ENCODE assay signal across 26 cellular contexts in genomic region chr18:67608171-67608570, GRCh38.
"Had no signal": no experiment of that assay in that cellular context is flagged by ENCODE, and none has a peak within 500 bp of the region (broad histone marks: within the 10 kb centered on the region; RNA-seq: fewer than 3 reads in every experiment).

No MANE protein-coding gene starts in this region.

- H3K36me3 ChIP-seq: esophagus squamous epithelium, gastroesophageal sphincter, heart right ventricle, left lung, neural progenitor cell, ovary, sigmoid colon, spleen, tibial artery had no signal

- DNase-seq: cortex of kidney; effector memory CD8-positive, alpha-beta T cell; erythroblast; esophagus squamous epithelium; foreskin keratinocyte; heart right ventricle; hippocampal formation; left cardiac atrium; left lung; mesendoderm; midbrain; naive thymus-derived CD4-positive, alpha-beta T cell; ovary; posterior cingulate gyrus; psoas muscle; right cardiac atrium; sigmoid colon; spleen; stimulated activated CD4-positive, alpha-beta T cell treated with anti-CD3 and anti-CD28 coated beads, Interleukin-4, amount 100 ng/mL, for 4 hours; stimulated activated naive CD8-positive, alpha-beta T cell treated with anti-CD3 and anti-CD28 coated beads, Interleukin-15, Interleukin-2, amounts not matched to agents 100 U/mL and 50 U/mL, for 24 hours; substantia nigra; testis; tibial artery had no signal

- H2AFZ ChIP-seq: neural progenitor cell had no signal

- H3K4me2 ChIP-seq: neural progenitor cell had no signal

- H3K9me3 ChIP-seq: ovary, psoas muscle, testis had no signal

- H3K4me3 ChIP-seq: esophagus squamous epithelium, gastroesophageal sphincter, heart right ventricle, left lung, neural progenitor cell, ovary, psoas muscle, sigmoid colon, skin epidermis, spleen, testis, tibial artery had no signal

- H3K4me1 ChIP-seq: esophagus squamous epithelium, foreskin keratinocyte, gastroesophageal sphincter, heart right ventricle, left lung, neural progenitor cell, psoas muscle, sigmoid colon, spleen, testis had no signal

- H3K27ac ChIP-seq: esophagus squamous epithelium, foreskin keratinocyte, gastroesophageal sphincter, heart right ventricle, left lung, neural progenitor cell, ovary, psoas muscle, sigmoid colon, skin epidermis, spleen, testis had no signal

- H3K27me3 ChIP-seq: esophagus squamous epithelium, foreskin keratinocyte, gastroesophageal sphincter, heart right ventricle, left lung, neural progenitor cell, ovary, sigmoid colon, spleen, testis, tibial artery had no signal
